Comparison of ENCODE assay signal across 15 cellular contexts in genomic region chr3:71254658-71255057, GRCh38.
A peak's percentile ranks its signal among the peaks of the same experiment; 100 is the strongest.
DNase-seq lines count a peak whose midpoint lies in the region; TF ChIP-seq lines count a peak whose summit lies in the region.
"Had no signal": no experiment of that assay in that cellular context is flagged by ENCODE, and none has a peak within 500 bp of the region (broad histone marks: within the 10 kb centered on the region; RNA-seq: fewer than 3 reads in every experiment).

No MANE protein-coding gene starts in this region.

- POLR2A ChIA-PET in MCF 10A (lab: Yijun Ruan, JAX): interaction anchor here (0.6 kb wide), 1 partner anchor 55 kb away, joined by 4 read pairs; no protein-coding TSS in a partner anchor

- DNase-seq in MCF 10A (ENCODE audit: unreplicated experiment) (peak; percentile 16), mammary epithelial cell (no peak), fibroblast of gingiva (ENCODE audit: low read depth) (peak; percentile 50), mucosa of gallbladder (ENCODE audit: low spot score) (peak; percentile 39), type B pancreatic cell (ENCODE audit: extremely low spot score, unreplicated experiment) (no peak), BE2C (no peak), GM10266 (ENCODE audit: extremely low spot score) (no peak), T-helper 2 cell (no peak)
- DNase-seq: amniotic stem cell, hippocampal formation, NCI-H1417 treated with DMSO at 0.1 percent for 48 hours, NCI-H774, retina had no signal

- H3K9ac ChIP-seq in mammary epithelial cell (ENCODE audit: insufficient read depth, low read length): no peak overlapping the region

- intact Hi-C loops in MCF 10A (cut with micrococcal nuclease) (loop anchor here (5.0 kb wide), 1 partner anchor 328 kb away; the partner anchor contains the start of gene FOXP1), mammary epithelial cell (cut with micrococcal nuclease) (no loop called here)

- H3K9me3 Mint-ChIP-seq in MCF 10A (ENCODE audit: unreplicated experiment) (no peaks in the 10 kb centered on the region), type B pancreatic cell (peaks cover 13% of the 10 kb centered on the region)
- H3K9me3 Mint-ChIP-seq: memory B cell had no signal

- H3K4me3 ChIP-seq in mammary epithelial cell (replicated peaks in 1 of 3; ENCODE audit: insufficient read depth in 1 of 3, low read depth in 2 of 3, low read length in 3 of 3): no peak overlapping the region
- no peak overlapping the region for H3K4me3 ChIP-seq in BE2C (ENCODE audit: low read depth, low read length)
- H3K4me3 ChIP-seq: GM12878 had no signal

- no peaks in the 10 kb centered on the region for H4K20me1 ChIP-seq in mammary epithelial cell (ENCODE audit: insufficient read depth, low read length)

- dilution Hi-C loops in mammary epithelial cell (cut with HindIII; ENCODE audit: low sequenced_read_pairs): no loop called here

- H3K36me3 ChIP-seq in mammary epithelial cell (ENCODE audit: insufficient read depth, low read length) (no peaks in the 10 kb centered on the region), BE2C (no peaks in the 10 kb centered on the region)

- BruUV-seq in MCF 10A (replicated peaks; lab: Mats Ljungman, UMichigan): no TSS peak
- BruUV-seq in mammary epithelial cell (replicated peaks; lab: Mats Ljungman, UMichigan): no TSS peak

- H3K27me3 Mint-ChIP-seq in MCF 10A (ENCODE audit: insufficient read depth, unreplicated experiment): no peaks in the 10 kb centered on the region
- H3K27me3 Mint-ChIP-seq in type B pancreatic cell: no peaks in the 10 kb centered on the region
- H3K27me3 Mint-ChIP-seq: memory B cell had no signal

- 13% methylated on average over 3 of the region's 3 CpGs for WGBS in mammary epithelial cell (ENCODE audit: low coverage, missing lambda C conversion rate)

- H2AFZ ChIP-seq in mammary epithelial cell (ENCODE audit: low read depth, low read length): no peak overlapping the region

- H3K4me3 Mint-ChIP-seq in MCF 10A (ENCODE audit: unreplicated experiment) (no peak overlapping the region), type B pancreatic cell (peak overlapping the region; percentile 19)
- H3K4me3 Mint-ChIP-seq: memory B cell had no signal

- no peak overlapping the region for H3K27ac ChIP-seq in mammary epithelial cell (ENCODE audit: insufficient read depth, low read depth, low read length)

- H3K36me3 Mint-ChIP-seq in MCF 10A (ENCODE audit: insufficient read depth, unreplicated experiment) (peaks cover 4% of the 10 kb centered on the region), type B pancreatic cell (peaks cover 12% of the 10 kb centered on the region)

- no peak overlapping the region for H3K4me2 ChIP-seq in mammary epithelial cell (ENCODE audit: insufficient read depth, low read depth, low read length)

- H3K4me1 ChIP-seq in mammary epithelial cell (ENCODE audit: insufficient read depth, low read length) (peaks cover 16% of the 10 kb centered on the region), BE2C (peaks cover 9% of the 10 kb centered on the region)

- H3K4me1 Mint-ChIP-seq in MCF 10A (ENCODE audit: insufficient read depth, unreplicated experiment): peaks cover 27% of the 10 kb centered on the region
- peaks cover 31% of the 10 kb centered on the region for H3K4me1 Mint-ChIP-seq in type B pancreatic cell (ENCODE audit: unreplicated experiment)

- H3K27ac Mint-ChIP-seq in MCF 10A (ENCODE audit: low read depth, unreplicated experiment) (no peak overlapping the region), type B pancreatic cell (peak overlapping the region; percentile 77)

- H3K79me2 ChIP-seq in mammary epithelial cell (ENCODE audit: insufficient read depth, low read length): no peaks in the 10 kb centered on the region

- in situ Hi-C loops in mammary epithelial cell (cut with MboI; ENCODE audit: low sequenced_read_pairs in 2 of 2): no loop called here

- CTCF ChIA-PET in MCF 10A (lab: Yijun Ruan, JAX): interaction anchor here (1.5 kb wide), 1 partner anchor 10 kb away, joined by 3 read pairs; no protein-coding TSS in a partner anchor
- CTCF ChIA-PET in mammary epithelial cell (lab: Charles Lee; ENCODE audit: low non-redundant PET): no interaction called here

- TF ChIP-seq CTCF in MCF 10A (IDR thresholded peaks at IDR 0.05; ENCODE audit: unreplicated experiment): no peak
- TF ChIP-seq CTCF in mammary epithelial cell (conservative IDR thresholded peaks at IDR 0.05 in 1 of 2, IDR thresholded peaks at IDR 0.05 in 1 of 2; ENCODE audit: extremely low read depth in 1 of 2, insufficient read depth in 1 of 2, low read depth in 1 of 2, low read length in 2 of 2): no peak
- TF ChIP-seq CTCF in type B pancreatic cell (conservative IDR thresholded peaks at IDR 0.05): no peak
- TF ChIP-seq CTCF in BE2C (IDR thresholded peaks at IDR 0.05; ENCODE audit: low read depth, low read length): no peak
- no peak for TF ChIP-seq CTCF in GM10266 (IDR thresholded peaks at IDR 0.05; ENCODE audit: control insufficient read depth, insufficient read depth, low read depth, missing control alignments)

- no peaks in the 10 kb centered on the region for H3K27me3 ChIP-seq in mammary epithelial cell (ENCODE audit: insufficient read depth, low read length)
- H3K27me3 ChIP-seq in BE2C: no peaks in the 10 kb centered on the region

- no peaks in the 10 kb centered on the region for H3K9me3 ChIP-seq in mammary epithelial cell (replicated peaks; ENCODE audit: insufficient read depth, low read length)
- H3K9me3 ChIP-seq in BE2C: no peaks in the 10 kb centered on the region

Comparison
In these comparisons a context has a peak if more than half of its experiments do, and no peak if none do; other contexts are left out.
1. DNase-seq: peak in MCF 10A (single experiment), fibroblast of gingiva (single experiment) and mucosa of gallbladder (single experiment); none in mammary epithelial cell (single experiment), type B pancreatic cell (single experiment), BE2C (single experiment), GM10266 (single experiment) and T-helper 2 cell (0 of 5).